18 cellular contexts compared by ENCODE assay signal in the genomic region with DNA sequence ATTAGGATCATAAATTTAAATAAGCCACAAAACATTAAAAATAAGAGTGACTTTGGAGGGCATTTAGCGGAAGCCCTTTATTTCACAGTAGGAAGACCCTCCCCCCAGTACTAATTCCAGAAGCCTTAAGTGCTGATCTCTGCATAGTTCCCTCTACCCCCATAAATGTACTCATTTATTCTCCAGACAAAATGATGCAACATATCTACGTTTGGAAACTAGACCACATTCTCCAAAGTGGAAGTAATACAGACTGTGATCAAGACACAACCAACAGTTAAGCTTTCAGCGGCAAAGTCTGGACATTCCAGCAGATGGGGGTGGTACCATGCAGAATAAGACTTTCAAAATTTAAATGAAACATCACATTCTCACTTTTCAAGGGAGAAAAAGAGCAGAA. TPM values are rescaled to one million over a fixed set of nuclear protein-coding genes. Genes with fewer than 3 reads are reported as not detected.
DNase-seq lines count a peak whose midpoint lies in the region; ATAC-seq, FAIRE-seq and TF ChIP-seq lines count a peak whose summit lies in the region.
"Had no signal": no experiment of that assay in that cellular context is flagged by ENCODE, and none has a peak within 500 bp of the region (broad histone marks: within the 10 kb centered on the region; RNA-seq: fewer than 3 reads in every experiment).

No MANE protein-coding gene starts in this region.

- peak; percentile 59 for FAIRE-seq in K562 (lab: Jason Lieb, UNC)
- FAIRE-seq: colon had no signal

- 48% methylated on average over 3 of the region's 3 CpGs for WGBS in K562 (ENCODE audit: insufficient coverage, low coverage, missing lambda C conversion rate)

- H3K4me1 ChIP-seq in K562 (replicated peaks in 1 of 2; ENCODE audit: control insufficient read depth in 2 of 2, insufficient read depth in 2 of 2, low read length in 2 of 2) (no peaks in the 10 kb centered on the region), left lung (no peaks in the 10 kb centered on the region), right atrium auricular region (no peaks in the 10 kb centered on the region)
- H3K4me1 ChIP-seq: SJSA1 had no signal

- in situ Hi-C loops in K562 (cut with MboI), result no loop called here

- no peak for TF ChIP-seq POLR2A in K562 (conservative IDR thresholded peaks at IDR 0.05)

- no TSS peak for BruUV-seq in K562 (replicated peaks; lab: Mats Ljungman, UMichigan)

- H3K79me2 ChIP-seq in K562 (ENCODE audit: control insufficient read depth, insufficient read depth, low read length), result no peaks in the 10 kb centered on the region

- TF ChIP-seq CTCF in LNCaP clone FGC (IDR thresholded peaks at IDR 0.05; ENCODE audit: control insufficient read depth, extremely low read depth, insufficient read depth) (0 out of 2 replicates have a peak, but pooled peaks have one; percentile 10), K562 (IDR thresholded peaks at IDR 0.05 in 2 of 3, conservative IDR thresholded peaks at IDR 0.05 in 1 of 3; ENCODE audit: insufficient read depth in 2 of 3, low read depth in 1 of 3, low read length in 3 of 3) (peak in 2 of 3 experiments; percentile 43 to 55; a peak in 4 of 6 replicates), left lung (IDR thresholded peaks at IDR 0.05) (no peak), right atrium auricular region (IDR thresholded peaks at IDR 0.05) (no peak)

- intact Hi-C loops in K562 (cut with micrococcal nuclease), result loop anchor here (2.0 kb wide), 1 partner anchor 416 kb away; no protein-coding TSS in a partner anchor
- intact Hi-C loops in left lung (cut with DNase I), result no loop called here
- intact Hi-C loops in Right ventricle myocardium inferior (cut with DNase I), result no loop called here

- H3K9me1 ChIP-seq in K562 (ENCODE audit: control insufficient read depth, insufficient read depth, low read length), result no peaks in the 10 kb centered on the region

- TF ChIP-seq EP300 in K562 (IDR thresholded peaks at IDR 0.05; ENCODE audit: low read length), result no peak

- TF ChIP-seq RAD21 in K562 (CRISPR knock-in tag; conservative IDR thresholded peaks at IDR 0.05 in 1 of 2, IDR thresholded peaks at IDR 0.05 in 1 of 2), result peak; percentile 50 to 60

- H4K20me1 ChIP-seq in K562 (replicated peaks; ENCODE audit: control insufficient read depth, insufficient read depth, low read length), result no peaks in the 10 kb centered on the region

- POLR2A ChIA-PET in K562 (lab: Yijun Ruan, JAX), result no interaction called here

- H3K9ac ChIP-seq in K562 (ENCODE audit: insufficient read depth in 1 of 2, low read depth in 2 of 2, low read length in 2 of 2), result no peak overlapping the region

- no peak overlapping the region for H3K4me3 ChIP-seq in LNCaP clone FGC (ENCODE audit: low read depth, low read length)
- H3K4me3 ChIP-seq in K562, result no peak overlapping the region
- H3K4me3 ChIP-seq in left lung, result no peak overlapping the region
- no peak overlapping the region for H3K4me3 ChIP-seq in right atrium auricular region
- H3K4me3 ChIP-seq: SJSA1 had no signal

- CTCF ChIA-PET in K562 (lab: Yijun Ruan, JAX; ENCODE audit: low intra/inter-chr PET ratio), result interaction anchor here (0.6 to 1.6 kb wide), 2 partner anchors 415 to 664 kb away, joined by 3 to 14 read pairs; no protein-coding TSS in a partner anchor

- DNase-seq in CD1c-positive myeloid dendritic cell (ENCODE audit: extremely low spot score), result peak; percentile 16
- no peak for DNase-seq in LNCaP clone FGC (ENCODE audit: low read depth)
- peak in 1 of 4 experiments; percentile 18 for DNase-seq in K562 (ENCODE audit: extremely low read depth in 1 of 4, low spot score in 3 of 4)
- DNase-seq in left lung, result no peak
- DNase-seq in central memory CD4-positive, alpha-beta T cell, result no peak
- DNase-seq in right atrium auricular region (ENCODE audit: low spot score), result no peak
- no peak for DNase-seq in Right ventricle myocardium inferior (ENCODE audit: missing footprints)
- DNase-seq: activated CD4-positive, alpha-beta T cell treated with anti-CD3 and anti-CD28 coated beads, Interleukin-2, amount 10 ng/mL, durations not matched to agents 24 days and 14 days; activated naive CD4-positive, alpha-beta T cell; CD8-positive, alpha-beta memory T cell; left ventricle myocardium superior; NCI-H2227 treated with DMSO at 0.1 percent for 48 hours; stimulated activated CD4-positive, alpha-beta T cell treated with anti-CD3 and anti-CD28 coated beads, Interleukin-1b, Interleukin-23, amount 100 ng/mL, for 48 hours; stimulated activated naive CD4-positive, alpha-beta T cell treated with Interleukin-2 at 50 U/mL for 16 hours had no signal

- no peak overlapping the region for H3K27ac ChIP-seq in K562 (ENCODE audit: extremely low read depth, low read depth, low read length)
- no peak overlapping the region for H3K27ac ChIP-seq in left lung
- no peak overlapping the region for H3K27ac ChIP-seq in right atrium auricular region
- H3K27ac ChIP-seq: neutrophil, SJSA1 had no signal

- no peak overlapping the region for H2AFZ ChIP-seq in K562 (ENCODE audit: low read depth, low read length)

- H3K36me3 ChIP-seq in K562 (ENCODE audit: control insufficient read depth, insufficient read depth, low read length) (no peaks in the 10 kb centered on the region), left lung (no peaks in the 10 kb centered on the region), right atrium auricular region (no peaks in the 10 kb centered on the region)
- H3K36me3 ChIP-seq: neutrophil, SJSA1 had no signal

- H3K9me3 ChIP-seq in K562 (replicated peaks; ENCODE audit: control insufficient read depth, insufficient read depth, low read depth, low read length) (no peaks in the 10 kb centered on the region), left lung (no peaks in the 10 kb centered on the region), right atrium auricular region (no peaks in the 10 kb centered on the region)
- H3K9me3 ChIP-seq: neutrophil had no signal

- no peaks in the 10 kb centered on the region for H3K27me3 ChIP-seq in K562 (ENCODE audit: control insufficient read depth in 2 of 2, insufficient read depth in 2 of 2, low read length in 2 of 2)
- peaks cover 0 to 23% of the 10 kb centered on the region in 2 donors for H3K27me3 ChIP-seq in left lung
- H3K27me3 ChIP-seq in right atrium auricular region, result no peaks in the 10 kb centered on the region

- no peak overlapping the region for H3K4me2 ChIP-seq in K562 (ENCODE audit: insufficient read depth, low read length)

- peak; percentile 81 for ATAC-seq in K562
- ATAC-seq in left lung, result peak; percentile 26
- ATAC-seq in HG03342 (IDR thresholded peaks at IDR 0.05; ENCODE audit: unreplicated experiment), result no peak
- ATAC-seq in Right ventricle myocardium inferior, result no peak
- ATAC-seq: left ventricle myocardium superior had no signal

TF ChIP-seq in K562, 482 proteins besides CTCF, POLR2A, EP300 and RAD21 (continues in another document):
- TF ChIP-seq DACH1 (IDR thresholded peaks at IDR 0.05; ENCODE audit: partially characterized antibody) (no peak), CEBPG (CRISPR knock-in tag; IDR thresholded peaks at IDR 0.05) (peak; percentile 64; the same call in 1 of the 2 replicates), CEBPG (tag; conservative IDR thresholded peaks at IDR 0.05 in 1 of 2, IDR thresholded peaks at IDR 0.05 in 1 of 2) (peak; percentile 58 to 89; a peak in 3 of 4 replicates), JUNB (CRISPR knock-in tag; conservative IDR thresholded peaks at IDR 0.05) (no peak), TEAD1 (CRISPR knock-in tag; IDR thresholded peaks at IDR 0.05) (0 out of 4 replicates have a peak, but pooled peaks of 1 of the 2 experiments have one; percentile 22)
- TF ChIP-seq, protein P1, sequence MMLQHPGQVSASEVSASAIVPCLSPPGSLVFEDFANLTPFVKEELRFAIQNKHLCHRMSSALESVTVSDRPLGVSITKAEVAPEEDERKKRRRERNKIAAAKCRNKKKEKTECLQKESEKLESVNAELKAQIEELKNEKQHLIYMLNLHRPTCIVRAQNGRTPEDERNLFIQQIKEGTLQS (IDR thresholded peaks at IDR 0.05), result peak; percentile 81
- TF ChIP-seq, protein P1 (CRISPR knock-in tag; conservative IDR thresholded peaks at IDR 0.05), result no peak
- TF ChIP-seq, protein P2, sequence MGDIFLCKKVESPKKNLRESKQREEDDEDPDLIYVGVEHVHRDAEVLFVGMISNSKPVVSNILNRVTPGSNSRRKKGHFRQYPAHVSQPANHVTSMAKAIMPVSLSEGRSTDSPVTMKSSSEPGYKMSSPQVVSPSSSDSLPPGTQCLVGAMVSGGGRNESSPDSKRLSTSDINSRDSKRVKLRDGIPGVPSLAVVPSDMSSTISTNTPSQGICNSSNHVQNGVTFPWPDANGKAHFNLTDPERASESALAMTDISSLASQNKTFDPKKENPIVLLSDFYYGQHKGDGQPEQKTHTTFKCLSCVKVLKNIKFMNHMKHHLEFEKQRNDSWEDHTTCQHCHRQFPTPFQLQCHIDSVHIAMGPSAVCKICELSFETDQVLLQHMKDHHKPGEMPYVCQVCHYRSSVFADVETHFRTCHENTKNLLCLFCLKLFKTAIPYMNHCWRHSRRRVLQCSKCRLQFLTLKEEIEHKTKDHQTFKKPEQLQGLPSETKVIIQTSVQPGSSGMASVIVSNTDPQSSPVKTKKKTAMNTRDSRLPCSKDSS (IDR thresholded peaks at IDR 0.05; ENCODE audit: low read depth, partially characterized antibody), result no peak

RNA-seq across cellular contexts. Expression of a gene that starts 44.8 kb away (rescaled TPM):
- total RNA-seq in K562 (2011; cell fraction: chromatin; rRNA removed; ENCODE audit: low replicate concordance), result 288 and 405 TPM in 2 replicates
- total RNA-seq in K562 (2011; cell fraction: nucleolus; rRNA removed), result 802 and 812 TPM in 2 replicates
- total RNA-seq in K562 (2011; cell fraction: nucleoplasm; rRNA removed), result 889 and 1,793 TPM in 2 replicates
- total RNA-seq in K562 (2014; rRNA removed) (4,669 and 6,363 TPM in 2 replicates), K562 (2014; rRNA removed; fragmentation: Illumina TruSeq; extraction: Trizol) (4,513 and 5,229 TPM in 2 replicates), K562 (2015; rRNA removed; fragmentation: Illumina TruSeq; extraction: Trizol) (5,690 and 6,000 TPM in 2 replicates), K562 (2021) (2,376 and 2,708 TPM in 2 replicates), left lung (1,000 to 10,000 TPM; 1,218 to 1,390 TPM), right atrium auricular region (1,000 to 10,000 TPM; 1,059 to 1,806 TPM), Right ventricle myocardium inferior (867 TPM)
- polyA plus RNA-seq in K562 (2011; rRNA removed) (5,062 and 5,477 TPM in 2 replicates), K562 (2014; fragmentation: Illumina TruSeq; extraction: Trizol) (2,686 and 3,105 TPM in 2 replicates), K562 (2014; fragmentation: Nextera tagmentation; extraction: Ambion mirVana) (1,000 to 10,000 TPM; 1,988 to 2,233 TPM), K562 (2014; rRNA removed) (6,515 and 6,851 TPM in 2 replicates)
- polyA plus RNA-seq in K562 (2011; cell fraction: cytosol; rRNA removed), result 3,204 and 5,121 TPM in 2 replicates
- polyA plus RNA-seq in K562 (2011; cell fraction: nucleus; rRNA removed), result 1,138 and 2,084 TPM in 2 replicates
- polyA plus RNA-seq in K562 (2012), result 4,007 and 4,409 TPM in 2 replicates
- polyA minus RNA-seq in K562 (2011; rRNA and poly(A)+ RNA removed), result 1,664 and 1,697 TPM in 2 replicates
- polyA minus RNA-seq in K562 (2011; cell fraction: cytosol; rRNA and poly(A)+ RNA removed), result 653 and 953 TPM in 2 replicates
- 297 and 420 TPM in 2 replicates for polyA minus RNA-seq in K562 (2011; cell fraction: nucleus; rRNA and poly(A)+ RNA removed)

Comparison
In these comparisons a context has a peak if more than half of its experiments do, and no peak if none do; other contexts are left out.
1. CTCF ChIP-seq: peak in LNCaP clone FGC (single experiment) and K562 (2 of 3); none in left lung (0 of 2) and right atrium auricular region (0 of 2).
2. ATAC-seq: peak in K562 (single experiment) and left lung (single experiment); none in HG03342 (single experiment) and Right ventricle myocardium inferior (single experiment).